9 cellular contexts compared by ENCODE assay signal in genomic region chr2:181781082-181781786, GRCh38.
A peak's percentile ranks its signal among the peaks of the same experiment; 100 is the strongest.
DNase-seq lines count a peak whose midpoint lies in the region; ATAC-seq, FAIRE-seq and TF ChIP-seq lines count a peak whose summit lies in the region.
"Had no signal": no experiment of that assay in that cellular context is flagged by ENCODE, and none has a peak within 500 bp of the region (broad histone marks: within the 10 kb centered on the region; RNA-seq: fewer than 3 reads in every experiment).

No MANE protein-coding gene starts in this region.

- no peak overlapping the region for H3K27ac Mint-ChIP-seq in WTC11
- H3K27ac Mint-ChIP-seq: CD8-positive, alpha-beta memory T cell had no signal

- no peak overlapping the region for H3K4me3 Mint-ChIP-seq in WTC11
- H3K4me3 Mint-ChIP-seq: CD8-positive, alpha-beta memory T cell had no signal

- H3K9me3 ChIP-seq in A549 (no peaks in the 10 kb centered on the region), esophagus squamous epithelium (no peaks in the 10 kb centered on the region)

- peaks cover 18% of the 10 kb centered on the region for H3K4me1 Mint-ChIP-seq in WTC11
- H3K4me1 Mint-ChIP-seq: CD8-positive, alpha-beta memory T cell had no signal

- H3K4me3 ChIP-seq in A549 (no peak overlapping the region), esophagus squamous epithelium (no peak overlapping the region)

- TF ChIP-seq EP300 in A549 (IDR thresholded peaks at IDR 0.05) = no peak

- no peak for FAIRE-seq in A549 (lab: Jason Lieb, UNC)

- TF ChIP-seq CTCF in A549 (IDR thresholded peaks at IDR 0.05) (no peak), WTC11 (IDR thresholded peaks at IDR 0.05) (no peak), esophagus squamous epithelium (IDR thresholded peaks at IDR 0.05) (no peak)

- no peaks in the 10 kb centered on the region; the same call in 1 of the 2 replicates for H3K27me3 Mint-ChIP-seq in WTC11 (ENCODE audit: low read depth)

- TF ChIP-seq POLR2A in A549 (IDR thresholded peaks at IDR 0.05; ENCODE audit: low read length) (no peak), esophagus squamous epithelium (IDR thresholded peaks at IDR 0.05) (no peak)

- H3K36me3 Mint-ChIP-seq in WTC11 = no peaks in the 10 kb centered on the region
- H3K36me3 Mint-ChIP-seq: CD8-positive, alpha-beta memory T cell had no signal

- peak overlapping the region; percentile 59 to 78; a peak in 5 of 6 replicates for H3K27ac ChIP-seq in A549
- no peak overlapping the region for H3K27ac ChIP-seq in esophagus squamous epithelium

- intact Hi-C loops in esophagus squamous epithelium (cut with DNase I) (no loop called here), posterior cingulate gyrus (cut with DNase I) (no loop called here)

- CTCF ChIA-PET in A549 (lab: Yijun Ruan, JAX) (no interaction called here), WTC11 (lab: Charles Lee) (no interaction called here)

- peak in 1 of 2 experiments; percentile 28 for DNase-seq in A549 (ENCODE audit: low read depth in 1 of 2, low spot score in 1 of 2)
- peak; percentile 9 for DNase-seq in WTC11 (ENCODE audit: low spot score)
- DNase-seq in esophagus squamous epithelium (lab: John Stamatoyannopoulos, UW) = no peak
- no peak for DNase-seq in posterior cingulate gyrus
- no peak for DNase-seq in activated CD4-positive, CD25-positive, alpha-beta regulatory T cell (lab: John Stamatoyannopoulos, UW)
- DNase-seq in mucosa of gallbladder (ENCODE audit: low spot score) = no peak
- DNase-seq: CD8-positive, alpha-beta memory T cell had no signal

- no peaks in the 10 kb centered on the region for H3K36me3 ChIP-seq in esophagus squamous epithelium

- H3K4me2 ChIP-seq in A549 = peak overlapping the region; percentile 35

- H3K4me1 ChIP-seq in A549 (peaks cover 60% of the 10 kb centered on the region), esophagus squamous epithelium (peaks cover 0 to 38% (median 19%) of the 10 kb centered on the region in 3 donors)

- peak in 1 of 2 experiments; percentile 69; a peak in 4 of 6 replicates for ATAC-seq in A549
- ATAC-seq in GM19372 (IDR thresholded peaks at IDR 0.05; ENCODE audit: low read depth, unreplicated experiment) = peak; percentile 42
- ATAC-seq in HG03342 (IDR thresholded peaks at IDR 0.05; ENCODE audit: unreplicated experiment) = peak; percentile 58
- ATAC-seq in WTC11 = peak; percentile 86

- H3K9me3 Mint-ChIP-seq in WTC11 = no peaks in the 10 kb centered on the region
- H3K9me3 Mint-ChIP-seq: CD8-positive, alpha-beta memory T cell had no signal

- H3K27me3 ChIP-seq in esophagus squamous epithelium = peaks cover 0 to 6% (median 0%) of the 10 kb centered on the region in 4 donors

- TF ChIP-seq RAD21 in A549 (conservative IDR thresholded peaks at IDR 0.05 in 1 of 2, IDR thresholded peaks at IDR 0.05 in 1 of 2) = no peak

- POLR2A ChIA-PET in A549 (lab: Yijun Ruan, JAX) = no interaction called here
- POLR2A ChIA-PET in WTC11 (lab: Charles Lee) = no interaction called here

TF ChIP-seq in A549, 52 proteins besides CTCF, POLR2A, EP300 and RAD21:
- TF ChIP-seq, protein P1, sequence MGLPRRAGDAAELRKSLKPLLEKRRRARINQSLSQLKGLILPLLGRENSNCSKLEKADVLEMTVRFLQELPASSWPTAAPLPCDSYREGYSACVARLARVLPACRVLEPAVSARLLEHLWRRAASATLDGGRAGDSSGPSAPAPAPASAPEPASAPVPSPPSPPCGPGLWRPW (IDR thresholded peaks at IDR 0.05) = no peak
- TF ChIP-seq CBX8 (IDR thresholded peaks at IDR 0.05) (no peak), PBX3 (IDR thresholded peaks at IDR 0.05) (no peak), HEYL (CRISPR knock-in tag; IDR thresholded peaks at IDR 0.05) (no peak), KDM1A (IDR thresholded peaks at IDR 0.05; ENCODE audit: low read depth) (no peak), FOSL2 (IDR thresholded peaks at IDR 0.05) (no peak), FOSL2 (CRISPR knock-in tag; IDR thresholded peaks at IDR 0.05) (no peak), HOXB5 (CRISPR knock-in tag; IDR thresholded peaks at IDR 0.05) (no peak), NPAS2 (CRISPR knock-in tag; IDR thresholded peaks at IDR 0.05; ENCODE audit: borderline replicate concordance) (no peak), CHD4 (IDR thresholded peaks at IDR 0.05; ENCODE audit: borderline replicate concordance) (no peak), ATOH8 (CRISPR knock-in tag; IDR thresholded peaks at IDR 0.05; ENCODE audit: low read depth) (no peak), PHF8 (IDR thresholded peaks at IDR 0.05; ENCODE audit: borderline replicate concordance, low read depth) (no peak), ZFP36 (IDR thresholded peaks at IDR 0.05; ENCODE audit: borderline replicate concordance, partially characterized antibody) (no peak)

TF ChIP-seq in WTC11, 78 proteins besides CTCF, POLR2A, EP300 and RAD21:
- TF ChIP-seq, protein P2, sequence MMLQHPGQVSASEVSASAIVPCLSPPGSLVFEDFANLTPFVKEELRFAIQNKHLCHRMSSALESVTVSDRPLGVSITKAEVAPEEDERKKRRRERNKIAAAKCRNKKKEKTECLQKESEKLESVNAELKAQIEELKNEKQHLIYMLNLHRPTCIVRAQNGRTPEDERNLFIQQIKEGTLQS (CRISPR knock-in tag; conservative IDR thresholded peaks at IDR 0.05) = no peak
- TF ChIP-seq FOXJ3 (CRISPR knock-in tag; IDR thresholded peaks at IDR 0.05; ENCODE audit: borderline replicate concordance) = no peak
- no peak for TF ChIP-seq ZNF263 (CRISPR knock-in tag; IDR thresholded peaks at IDR 0.05; ENCODE audit: low read depth)
- TF ChIP-seq, protein P3, sequence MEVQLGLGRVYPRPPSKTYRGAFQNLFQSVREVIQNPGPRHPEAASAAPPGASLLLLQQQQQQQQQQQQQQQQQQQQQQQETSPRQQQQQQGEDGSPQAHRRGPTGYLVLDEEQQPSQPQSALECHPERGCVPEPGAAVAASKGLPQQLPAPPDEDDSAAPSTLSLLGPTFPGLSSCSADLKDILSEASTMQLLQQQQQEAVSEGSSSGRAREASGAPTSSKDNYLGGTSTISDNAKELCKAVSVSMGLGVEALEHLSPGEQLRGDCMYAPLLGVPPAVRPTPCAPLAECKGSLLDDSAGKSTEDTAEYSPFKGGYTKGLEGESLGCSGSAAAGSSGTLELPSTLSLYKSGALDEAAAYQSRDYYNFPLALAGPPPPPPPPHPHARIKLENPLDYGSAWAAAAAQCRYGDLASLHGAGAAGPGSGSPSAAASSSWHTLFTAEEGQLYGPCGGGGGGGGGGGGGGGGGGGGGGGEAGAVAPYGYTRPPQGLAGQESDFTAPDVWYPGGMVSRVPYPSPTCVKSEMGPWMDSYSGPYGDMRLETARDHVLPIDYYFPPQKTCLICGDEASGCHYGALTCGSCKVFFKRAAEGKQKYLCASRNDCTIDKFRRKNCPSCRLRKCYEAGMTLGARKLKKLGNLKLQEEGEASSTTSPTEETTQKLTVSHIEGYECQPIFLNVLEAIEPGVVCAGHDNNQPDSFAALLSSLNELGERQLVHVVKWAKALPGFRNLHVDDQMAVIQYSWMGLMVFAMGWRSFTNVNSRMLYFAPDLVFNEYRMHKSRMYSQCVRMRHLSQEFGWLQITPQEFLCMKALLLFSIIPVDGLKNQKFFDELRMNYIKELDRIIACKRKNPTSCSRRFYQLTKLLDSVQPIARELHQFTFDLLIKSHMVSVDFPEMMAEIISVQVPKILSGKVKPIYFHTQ (CRISPR knock-in tag; IDR thresholded peaks at IDR 0.05) = no peak

Comparison
In these comparisons a context has a peak if more than half of its experiments do, and no peak if none do; other contexts are left out.
1. H3K27ac ChIP-seq: peak in A549 (2 of 2); none in esophagus squamous epithelium (0 of 4).